In the genomic region with DNA sequence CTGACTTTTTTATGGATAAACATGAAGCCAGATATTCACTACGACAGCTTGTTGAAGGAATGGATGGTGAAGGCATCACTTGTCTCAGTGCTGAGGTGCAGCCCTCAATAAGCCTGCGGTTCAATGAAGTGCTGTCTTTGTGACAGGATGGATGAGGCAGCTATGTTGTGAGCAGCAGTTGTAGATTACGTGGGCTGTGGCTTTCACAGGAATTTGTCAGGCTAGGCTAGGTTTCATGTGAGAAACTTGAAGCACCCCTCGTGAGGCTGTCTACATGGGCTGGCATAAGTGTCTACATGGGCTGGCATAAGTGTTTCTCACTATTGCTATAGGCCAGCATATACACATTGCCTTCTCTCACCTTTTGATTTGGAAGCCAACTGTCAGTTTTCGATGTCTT, we compare ENCODE assay signal across 15 cellular contexts.
"Had no signal": no experiment of that assay in that cellular context is flagged by ENCODE, and none has a peak within 500 bp of the region (broad histone marks: within the 10 kb centered on the region; RNA-seq: fewer than 3 reads in every experiment).

No MANE protein-coding gene starts in this region.

- H3K9ac ChIP-seq: parathyroid adenoma had no signal

- H3K4me3 ChIP-seq: heart right ventricle, prostate gland, right lobe of liver, thoracic aorta, transverse colon had no signal

- H3K27me3 ChIP-seq: heart right ventricle, right lobe of liver, transverse colon had no signal

- H3K27ac ChIP-seq: heart right ventricle, parathyroid adenoma, prostate gland, right lobe of liver, thoracic aorta, transverse colon had no signal

- DNase-seq: effector memory CD4-positive, alpha-beta T cell; heart right ventricle; hypothalamus; islet precursor cell; mammary epithelial cell; naive thymus-derived CD8-positive, alpha-beta T cell; right lobe of liver; stimulated activated CD4-positive, alpha-beta T cell treated with anti-CD3 and anti-CD28 coated beads, Interleukin-4, amount 100 ng/mL, for 1 hour; stimulated activated naive B cell treated with anti-CD40 and anti-IgM and Interleukin-4, amounts not matched to agents 10 μg/mL and 1 μg/mL and 100 μg/mL, for 72 hours; stimulated activated naive CD8-positive, alpha-beta T cell treated with anti-CD3 and anti-CD28 coated beads, Interleukin-15, amount 100 ng/mL, for 72 hours; transverse colon had no signal

- H3K9me3 Mint-ChIP-seq: stimulated activated naive B cell treated with anti-CD40 and anti-IgM and Interleukin-4, amounts not matched to agents 10 μg/mL and 1 μg/mL and 100 μg/mL, for 72 hours had no signal

- H3K4me1 Mint-ChIP-seq: naive thymus-derived CD8-positive, alpha-beta T cell; stimulated activated naive B cell treated with anti-CD40 and anti-IgM and Interleukin-4, amounts not matched to agents 10 μg/mL and 1 μg/mL and 100 μg/mL, for 72 hours; stimulated activated naive CD8-positive, alpha-beta T cell treated with anti-CD3 and anti-CD28 coated beads, Interleukin-15, amount 100 ng/mL, for 72 hours had no signal

- H3K27ac Mint-ChIP-seq: naive thymus-derived CD8-positive, alpha-beta T cell; stimulated activated naive B cell treated with anti-CD40 and anti-IgM and Interleukin-4, amounts not matched to agents 10 μg/mL and 1 μg/mL and 100 μg/mL, for 72 hours; stimulated activated naive CD8-positive, alpha-beta T cell treated with anti-CD3 and anti-CD28 coated beads, Interleukin-15, amount 100 ng/mL, for 72 hours had no signal

- H3K27me3 Mint-ChIP-seq: naive thymus-derived CD8-positive, alpha-beta T cell; stimulated activated naive B cell treated with anti-CD40 and anti-IgM and Interleukin-4, amounts not matched to agents 10 μg/mL and 1 μg/mL and 100 μg/mL, for 72 hours; stimulated activated naive CD8-positive, alpha-beta T cell treated with anti-CD3 and anti-CD28 coated beads, Interleukin-15, amount 100 ng/mL, for 72 hours had no signal

- H3K36me3 ChIP-seq: heart right ventricle, prostate gland, right lobe of liver, thoracic aorta, transverse colon had no signal

- H3K36me3 Mint-ChIP-seq: naive thymus-derived CD8-positive, alpha-beta T cell; stimulated activated naive B cell treated with anti-CD40 and anti-IgM and Interleukin-4, amounts not matched to agents 10 μg/mL and 1 μg/mL and 100 μg/mL, for 72 hours had no signal

- H3K4me1 ChIP-seq: heart right ventricle, parathyroid adenoma, prostate gland, right lobe of liver, transverse colon had no signal

- H3K4me3 Mint-ChIP-seq: naive thymus-derived CD8-positive, alpha-beta T cell; stimulated activated naive B cell treated with anti-CD40 and anti-IgM and Interleukin-4, amounts not matched to agents 10 μg/mL and 1 μg/mL and 100 μg/mL, for 72 hours; stimulated activated naive CD8-positive, alpha-beta T cell treated with anti-CD3 and anti-CD28 coated beads, Interleukin-15, amount 100 ng/mL, for 72 hours had no signal

- H2AFZ ChIP-seq: parathyroid adenoma had no signal

- H3K9me3 ChIP-seq: heart right ventricle, prostate gland, right lobe of liver, thoracic aorta, transverse colon had no signal

- H3K79me2 ChIP-seq: parathyroid adenoma had no signal

- ATAC-seq: esophagus mucosa; heart right ventricle; naive thymus-derived CD8-positive, alpha-beta T cell; right lobe of liver; stimulated activated naive B cell treated with anti-CD40 and anti-IgM and Interleukin-4, amounts not matched to agents 10 μg/mL and 1 μg/mL and 100 μg/mL, for 72 hours; stimulated activated naive CD8-positive, alpha-beta T cell treated with anti-CD3 and anti-CD28 coated beads, Interleukin-15, amount 100 ng/mL, for 72 hours had no signal
